Comparison of ENCODE assay signal across 9 cellular contexts in genomic region chr3:157533298-157533870, GRCh38. TPM values are rescaled to one million over a fixed set of nuclear protein-coding genes. Genes with fewer than 3 reads are reported as not detected.
DNase-seq lines count a peak whose midpoint lies in the region; ATAC-seq, FAIRE-seq and TF ChIP-seq lines count a peak whose summit lies in the region.
"Had no signal": no experiment of that assay in that cellular context is flagged by ENCODE, and none has a peak within 500 bp of the region (broad histone marks: within the 10 kb centered on the region; RNA-seq: fewer than 3 reads in every experiment).

No MANE protein-coding gene starts in this region.

- H3K4me3 ChIP-seq in K562 (no peak overlapping the region), spleen (no peak overlapping the region)

- H3K27ac Mint-ChIP-seq in mesothelial cell of epicardium = no peak overlapping the region

- TF ChIP-seq CTCF in AG09319 (IDR thresholded peaks at IDR 0.05; ENCODE audit: low read depth, low read length) = no peak
- no peak for TF ChIP-seq CTCF in K562 (IDR thresholded peaks at IDR 0.05 in 2 of 3, conservative IDR thresholded peaks at IDR 0.05 in 1 of 3; ENCODE audit: insufficient read depth in 2 of 3, low read depth in 1 of 3, low read length in 3 of 3)
- no peak for TF ChIP-seq CTCF in mesothelial cell of epicardium (IDR thresholded peaks at IDR 0.05; ENCODE audit: unreplicated experiment)
- no peak for TF ChIP-seq CTCF in spleen (IDR thresholded peaks at IDR 0.05 in 8 of 11, conservative IDR thresholded peaks at IDR 0.05 in 3 of 11)

- CTCF ChIA-PET in K562 (lab: Yijun Ruan, JAX; ENCODE audit: low intra/inter-chr PET ratio) = interaction anchor here (0.5 to 4.7 kb wide), 4 partner anchors 29 to 901 kb away, joined by 3 to 21 read pairs (median 4); no protein-coding TSS in a partner anchor

- H3K9me3 ChIP-seq in K562 (replicated peaks; ENCODE audit: control insufficient read depth, insufficient read depth, low read depth, low read length) (no peaks in the 10 kb centered on the region), spleen (no peaks in the 10 kb centered on the region)

- H3K27ac ChIP-seq in K562 (ENCODE audit: extremely low read depth, low read depth, low read length) = peak overlapping the region; percentile 61; the same call in 2 of the 3 replicates
- no peak overlapping the region for H3K27ac ChIP-seq in spleen

- WGBS in K562 (ENCODE audit: insufficient coverage, low coverage, missing lambda C conversion rate) = 15% methylated on average over 8 of the region's 8 CpGs
- WGBS in spleen, 5 donors = 72 to 87% (median 81%) methylated on average over 8 of the region's 8 CpGs

- H3K4me1 ChIP-seq in K562 (replicated peaks in 1 of 2; ENCODE audit: control insufficient read depth in 2 of 2, insufficient read depth in 2 of 2, low read length in 2 of 2) (peaks cover 0 to 53% of the 10 kb centered on the region in 2 experiments; a peak in 4 of 5 replicates), spleen (peaks cover 0 to 6% (median 0%) of the 10 kb centered on the region in 6 donors)

- TF ChIP-seq POLR2A in K562 (conservative IDR thresholded peaks at IDR 0.05) (no peak), spleen (IDR thresholded peaks at IDR 0.05) (no peak)

- peak; percentile 12; the same call in 1 of the 2 replicates for TF ChIP-seq EP300 in K562 (IDR thresholded peaks at IDR 0.05; ENCODE audit: low read length)

- H4K20me1 ChIP-seq in K562 (replicated peaks; ENCODE audit: control insufficient read depth, insufficient read depth, low read length) = no peaks in the 10 kb centered on the region

- H3K27me3 ChIP-seq in K562 (ENCODE audit: control insufficient read depth in 2 of 2, insufficient read depth in 2 of 2, low read length in 2 of 2) = no peaks in the 10 kb centered on the region
- H3K27me3 ChIP-seq in spleen (replicated peaks in 1 of 7) = no peaks in the 10 kb centered on the region

- no peaks in the 10 kb centered on the region for H3K79me2 ChIP-seq in K562 (ENCODE audit: control insufficient read depth, insufficient read depth, low read length)

- TSS peak; percentile 88 for BruUV-seq in K562 (replicated peaks; lab: Mats Ljungman, UMichigan)

- FAIRE-seq in K562 (lab: Jason Lieb, UNC) = no peak

- intact Hi-C loops in K562 (cut with micrococcal nuclease) (loop anchor here (10.0 kb wide), 1 partner anchor 1261 kb away; no protein-coding TSS in a partner anchor), spleen (cut with DNase I; ENCODE audit: low total_unique reads) (no loop called here)

- peak overlapping the region in 1 of 2 experiments; percentile 17; a peak in 1 of 4 replicates for H3K9ac ChIP-seq in K562 (ENCODE audit: insufficient read depth in 1 of 2, low read depth in 2 of 2, low read length in 2 of 2)

- no peaks in the 10 kb centered on the region for H3K36me3 ChIP-seq in K562 (ENCODE audit: control insufficient read depth, insufficient read depth, low read length)
- no peaks in the 10 kb centered on the region for H3K36me3 ChIP-seq in spleen

- POLR2A ChIA-PET in K562 (lab: Yijun Ruan, JAX) = interaction anchor here (0.6 to 2.4 kb wide), 8 partner anchors 8 to 576 kb away, joined by 3 to 15 read pairs (median 4); partner anchors contain the start of gene RSRC1

- no peaks in the 10 kb centered on the region for H3K36me3 Mint-ChIP-seq in mesothelial cell of epicardium

- in situ Hi-C loops in K562 (cut with MboI) = no loop called here

- H3K9me3 Mint-ChIP-seq in mesothelial cell of epicardium = peaks cover 14% of the 10 kb centered on the region

- TF ChIP-seq RAD21 in K562 (CRISPR knock-in tag; conservative IDR thresholded peaks at IDR 0.05 in 1 of 2, IDR thresholded peaks at IDR 0.05 in 1 of 2) = no peak

- peaks cover 2% of the 10 kb centered on the region for H3K27me3 Mint-ChIP-seq in mesothelial cell of epicardium (ENCODE audit: low read depth)

- peak; percentile 43 for DNase-seq in AG09319 (ENCODE audit: extremely low read depth, low read depth)
- DNase-seq in LHCN-M2 (ENCODE audit: low read depth) = peak; percentile 85
- DNase-seq in K562 (ENCODE audit: extremely low read depth in 1 of 4, low spot score in 3 of 4) = peak in 2 of 4 experiments; percentile 14 to 54
- peak; percentile 65 for DNase-seq in kidney tubule cell (ENCODE audit: low spot score)
- no peak for DNase-seq in mesothelial cell of epicardium (ENCODE audit: low spot score in 2 of 2, unreplicated experiment in 2 of 2)
- DNase-seq in spleen = no peak
- no peak for DNase-seq in activated CD8-positive, alpha-beta memory T cell treated with anti-CD3 and anti-CD28 coated beads for 24 hours
- DNase-seq: activated T-cell treated with anti-CD3 and anti-CD28 coated beads, Interleukin-2, amount 50 U/mL, for 48 hours had no signal

- ATAC-seq in K562 (peak; percentile 41), HG02840 (IDR thresholded peaks at IDR 0.05; ENCODE audit: low FRiP score, unreplicated experiment) (no peak)

- H3K4me2 ChIP-seq in K562 (ENCODE audit: insufficient read depth, low read length) = peak overlapping the region; percentile 39

- H3K4me1 Mint-ChIP-seq in mesothelial cell of epicardium = no peaks in the 10 kb centered on the region

- no peaks in the 10 kb centered on the region for H3K9me1 ChIP-seq in K562 (ENCODE audit: control insufficient read depth, insufficient read depth, low read length)

- no peak overlapping the region for H3K4me3 Mint-ChIP-seq in mesothelial cell of epicardium

- H2AFZ ChIP-seq in K562 (ENCODE audit: low read depth, low read length) = peak overlapping the region; percentile 91

TF ChIP-seq in K562, 482 proteins besides CTCF, POLR2A, EP300 and RAD21 (continues in another document):
- TF ChIP-seq, protein P1, sequence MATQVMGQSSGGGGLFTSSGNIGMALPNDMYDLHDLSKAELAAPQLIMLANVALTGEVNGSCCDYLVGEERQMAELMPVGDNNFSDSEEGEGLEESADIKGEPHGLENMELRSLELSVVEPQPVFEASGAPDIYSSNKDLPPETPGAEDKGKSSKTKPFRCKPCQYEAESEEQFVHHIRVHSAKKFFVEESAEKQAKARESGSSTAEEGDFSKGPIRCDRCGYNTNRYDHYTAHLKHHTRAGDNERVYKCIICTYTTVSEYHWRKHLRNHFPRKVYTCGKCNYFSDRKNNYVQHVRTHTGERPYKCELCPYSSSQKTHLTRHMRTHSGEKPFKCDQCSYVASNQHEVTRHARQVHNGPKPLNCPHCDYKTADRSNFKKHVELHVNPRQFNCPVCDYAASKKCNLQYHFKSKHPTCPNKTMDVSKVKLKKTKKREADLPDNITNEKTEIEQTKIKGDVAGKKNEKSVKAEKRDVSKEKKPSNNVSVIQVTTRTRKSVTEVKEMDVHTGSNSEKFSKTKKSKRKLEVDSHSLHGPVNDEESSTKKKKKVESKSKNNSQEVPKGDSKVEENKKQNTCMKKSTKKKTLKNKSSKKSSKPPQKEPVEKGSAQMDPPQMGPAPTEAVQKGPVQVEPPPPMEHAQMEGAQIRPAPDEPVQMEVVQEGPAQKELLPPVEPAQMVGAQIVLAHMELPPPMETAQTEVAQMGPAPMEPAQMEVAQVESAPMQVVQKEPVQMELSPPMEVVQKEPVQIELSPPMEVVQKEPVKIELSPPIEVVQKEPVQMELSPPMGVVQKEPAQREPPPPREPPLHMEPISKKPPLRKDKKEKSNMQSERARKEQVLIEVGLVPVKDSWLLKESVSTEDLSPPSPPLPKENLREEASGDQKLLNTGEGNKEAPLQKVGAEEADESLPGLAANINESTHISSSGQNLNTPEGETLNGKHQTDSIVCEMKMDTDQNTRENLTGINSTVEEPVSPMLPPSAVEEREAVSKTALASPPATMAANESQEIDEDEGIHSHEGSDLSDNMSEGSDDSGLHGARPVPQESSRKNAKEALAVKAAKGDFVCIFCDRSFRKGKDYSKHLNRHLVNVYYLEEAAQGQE (CRISPR knock-in tag; IDR thresholded peaks at IDR 0.05; ENCODE audit: low read depth) = no peak
- TF ChIP-seq NR2C1 (IDR thresholded peaks at IDR 0.05) (no peak), NR2C1 (tag; IDR thresholded peaks at IDR 0.05) (no peak), L3MBTL2 (IDR thresholded peaks at IDR 0.05) (peak; percentile 24; the same call in 1 of the 2 replicates), TBL1XR1 (IDR thresholded peaks at IDR 0.05; ENCODE audit: low read length in 2 of 2) (no peak), ZNF311 (CRISPR knock-in tag; IDR thresholded peaks at IDR 0.05) (no peak), FOXJ3 (CRISPR knock-in tag; IDR thresholded peaks at IDR 0.05) (no peak), CEBPG (CRISPR knock-in tag; IDR thresholded peaks at IDR 0.05) (no peak), CEBPG (tag; conservative IDR thresholded peaks at IDR 0.05 in 1 of 2, IDR thresholded peaks at IDR 0.05 in 1 of 2) (peak in 1 of 2 experiments; percentile 52; a peak in 1 of 4 replicates), ZNF668 (CRISPR knock-in tag; IDR thresholded peaks at IDR 0.05) (no peak), DMBX1 (CRISPR knock-in tag; IDR thresholded peaks at IDR 0.05; ENCODE audit: borderline replicate concordance) (0 out of 2 replicates have a peak, but pooled peaks have one; percentile 19), ZNF717 (CRISPR knock-in tag; IDR thresholded peaks at IDR 0.05) (no peak), DPF2 (IDR thresholded peaks at IDR 0.05) (peak; percentile 48; the same call in 1 of the 2 replicates), FOSL1 (tag; conservative IDR thresholded peaks at IDR 0.05) (peak; percentile 87)

RNA-seq across cellular contexts. Expression of gene VEPH1, which starts 30.2 kb away (rescaled TPM):
- total RNA-seq in LHCN-M2 (2014; rRNA removed) (49.0 and 49.6 TPM in 2 replicates), K562 (2014; rRNA removed) (3.7 and 5.3 TPM in 2 replicates), K562 (2014; rRNA removed; fragmentation: Illumina TruSeq; extraction: Trizol) (5.8 and 8.1 TPM in 2 replicates), K562 (2015; rRNA removed; fragmentation: Illumina TruSeq; extraction: Trizol) (5.3 and 5.7 TPM in 2 replicates), K562 (2021) (4.6 and 5.1 TPM in 2 replicates), mesothelial cell of epicardium (7.2 to 10.2 TPM (median 7.9 TPM) in 3 replicates), spleen (10 to 100 TPM in 4 of 7 donors, 1 to 10 TPM in 3; 2.4 to 19.6 (median 11.5) TPM)
- polyA plus RNA-seq in LHCN-M2 (2012) = 9.2 TPM
- total RNA-seq in K562 (2011; cell fraction: chromatin; rRNA removed; ENCODE audit: low replicate concordance) = 9.7 and 15.1 TPM in 2 replicates
- 3.2 and 4.7 TPM in 2 replicates for total RNA-seq in K562 (2011; cell fraction: nucleolus; rRNA removed)
- 3.7 and 7.6 TPM in 2 replicates for total RNA-seq in K562 (2011; cell fraction: nucleoplasm; rRNA removed)
- polyA plus RNA-seq in K562 (2011; rRNA removed) (2.7 and 15.6 TPM in 2 replicates), K562 (2014; fragmentation: Illumina TruSeq; extraction: Trizol) (7.4 and 8.3 TPM in 2 replicates), K562 (2014; fragmentation: Nextera tagmentation; extraction: Ambion mirVana) (10 to 100 TPM; 10.4 to 11.2 TPM), K562 (2014; rRNA removed) (4.4 and 4.5 TPM in 2 replicates), spleen (under 1 TPM; 0.26 to 0.83 (median 0.54) TPM)
- polyA plus RNA-seq in K562 (2011; cell fraction: cytosol; rRNA removed) = 0.97 and 3.2 TPM in 2 replicates
- 3.3 and 20.2 TPM in 2 replicates for polyA plus RNA-seq in K562 (2011; cell fraction: nucleus; rRNA removed)
- polyA plus RNA-seq in K562 (2012) = 7.4 and 9.8 TPM in 2 replicates
- 4.8 and 17.5 TPM in 2 replicates for polyA minus RNA-seq in K562 (2011; rRNA and poly(A)+ RNA removed)
- polyA minus RNA-seq in K562 (2011; cell fraction: cytosol; rRNA and poly(A)+ RNA removed) = 4.8 TPM in 1 of 2 replicates, not detected in the other
- 4.7 and 14.9 TPM in 2 replicates for polyA minus RNA-seq in K562 (2011; cell fraction: nucleus; rRNA and poly(A)+ RNA removed)

Comparison
In these comparisons a context has a peak if more than half of its experiments do, and no peak if none do; other contexts are left out.
1. DNase-seq: peak in AG09319 (single experiment), LHCN-M2 (single experiment) and kidney tubule cell (single experiment); none in mesothelial cell of epicardium (0 of 2), spleen (single experiment) and activated CD8-positive, alpha-beta memory T cell treated with anti-CD3 and anti-CD28 coated beads for 24 hours (single experiment).